In the genomic region with DNA sequence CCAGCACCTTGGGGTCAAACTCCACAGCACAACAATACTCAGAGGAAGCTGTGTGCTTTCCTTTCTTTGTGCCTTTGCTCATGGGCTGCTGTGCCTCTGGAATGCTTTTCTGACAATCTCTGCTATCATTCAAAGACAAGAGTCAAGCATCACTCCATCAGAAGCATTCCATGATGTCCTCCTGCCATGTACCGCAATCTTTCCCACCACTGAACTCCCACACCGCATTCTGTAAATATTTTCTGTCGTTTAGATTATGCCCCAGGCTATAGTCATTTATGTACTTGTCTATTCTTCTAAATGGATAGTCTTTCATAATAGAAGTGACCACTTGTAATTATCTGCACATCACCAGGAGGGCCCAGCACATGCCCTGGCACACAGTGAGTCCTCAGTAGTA, we compare ENCODE assay signal across 1 cellular context.
TF ChIP-seq lines count a peak whose summit lies in the region.

No MANE protein-coding gene starts in this region.

TF ChIP-seq in H1, 55 proteins besides CTCF, POLR2A, EP300 and RAD21 (continued from another document):
- TF ChIP-seq, protein P1, sequence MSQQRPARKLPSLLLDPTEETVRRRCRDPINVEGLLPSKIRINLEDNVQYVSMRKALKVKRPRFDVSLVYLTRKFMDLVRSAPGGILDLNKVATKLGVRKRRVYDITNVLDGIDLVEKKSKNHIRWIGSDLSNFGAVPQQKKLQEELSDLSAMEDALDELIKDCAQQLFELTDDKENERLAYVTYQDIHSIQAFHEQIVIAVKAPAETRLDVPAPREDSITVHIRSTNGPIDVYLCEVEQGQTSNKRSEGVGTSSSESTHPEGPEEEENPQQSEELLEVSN (IDR thresholded peaks at IDR 0.05) = no peak
- TF ChIP-seq SP1 (IDR thresholded peaks at IDR 0.05; ENCODE audit: low read depth, low read length) (no peak), ATF3 (IDR thresholded peaks at IDR 0.05; ENCODE audit: insufficient read depth, low read depth, low read length) (no peak), CHD2 (IDR thresholded peaks at IDR 0.05; ENCODE audit: low read length) (no peak)
